12 cellular contexts compared by ENCODE assay signal in genomic region chr2:85446296-85447221, GRCh38. TPM values are rescaled to one million over a fixed set of nuclear protein-coding genes. Genes with fewer than 3 reads are reported as not detected.
DNase-seq lines count a peak whose midpoint lies in the region; ATAC-seq, FAIRE-seq and TF ChIP-seq lines count a peak whose summit lies in the region.
"Had no signal": no experiment of that assay in that cellular context is flagged by ENCODE, and none has a peak within 500 bp of the region (broad histone marks: within the 10 kb centered on the region; RNA-seq: fewer than 3 reads in every experiment).

No MANE protein-coding gene starts in this region.

- intact Hi-C loops in kidney (cut with DNase I): no loop called here

- H3K4me3 ChIP-seq in HL-60 (replicated peaks; ENCODE audit: insufficient read depth, low read length) (no peak overlapping the region), stomach smooth muscle (ENCODE audit: low read length in 2 of 2) (no peak overlapping the region), kidney (ENCODE audit: low read length in 2 of 2) (no peak overlapping the region)
- H3K4me3 ChIP-seq: lower lobe of right lung, smooth muscle cell had no signal

- ATAC-seq in HG03175 (IDR thresholded peaks at IDR 0.05; ENCODE audit: unreplicated experiment) (no peak), HG03039 (IDR thresholded peaks at IDR 0.05; ENCODE audit: unreplicated experiment) (no peak)

- TF ChIP-seq CTCF in HL-60 (IDR thresholded peaks at IDR 0.05; ENCODE audit: insufficient read depth, low read length) (no peak), kidney (IDR thresholded peaks at IDR 0.05; ENCODE audit: borderline replicate concordance, extremely low read depth, insufficient read depth) (no peak)

- H3K9ac ChIP-seq in stomach smooth muscle (ENCODE audit: low read length in 2 of 2): peak overlapping the region; percentile 13 to 58
- H3K9ac ChIP-seq in kidney (ENCODE audit: low read length in 2 of 2): no peak overlapping the region

- peak overlapping the region; percentile 22; the same call in 1 of the 2 replicates for H3K27ac ChIP-seq in HL-60 (replicated peaks)
- peak overlapping the region; percentile 88 for H3K27ac ChIP-seq in angular gyrus (ENCODE audit: low read depth, low read length)
- H3K27ac ChIP-seq in stomach smooth muscle (ENCODE audit: low read length): peak overlapping the region; percentile 73
- no peak overlapping the region for H3K27ac ChIP-seq in kidney (ENCODE audit: low read depth in 2 of 2, low read length in 2 of 2)

- DNase-seq in HL-60 (ENCODE audit: low read depth in 1 of 2, low spot score in 1 of 2): no peak
- DNase-seq in iPS-NIHi7 (ENCODE audit: extremely low spot score): peak; percentile 10
- DNase-seq in kidney: no peak
- DNase-seq: activated CD4-positive, CD25-positive, alpha-beta regulatory T cell treated with anti-CD3 and anti-CD28 coated beads, Interleukin-2, amount 50 U/mL, for 72 hours; activated naive CD8-positive, alpha-beta T cell treated with anti-CD3 and anti-CD28 coated beads for 36 hours; lower lobe of right lung; NCI-H1105 treated with DMSO at 0.1 percent for 48 hours had no signal

- H3K4me1 ChIP-seq in stomach smooth muscle (ENCODE audit: control insufficient read depth, insufficient read depth, low read length): peaks cover 10% of the 10 kb centered on the region
- no peaks in the 10 kb centered on the region for H3K4me1 ChIP-seq in kidney (ENCODE audit: control insufficient read depth in 1 of 2, insufficient read depth in 1 of 2, low read depth in 1 of 2, low read length in 2 of 2)
- H3K4me1 ChIP-seq: lower lobe of right lung had no signal

- FAIRE-seq in kidney (lab: Jason Lieb, UNC): no peak

- H3K27me3 ChIP-seq in HL-60 (ENCODE audit: insufficient read depth, poor library complexity, severe bottlenecking): no peaks in the 10 kb centered on the region
- no peaks in the 10 kb centered on the region for H3K27me3 ChIP-seq in stomach smooth muscle (ENCODE audit: control insufficient read depth in 1 of 2, insufficient read depth in 2 of 2, low read length in 2 of 2)

- no peaks in the 10 kb centered on the region for H3K36me3 ChIP-seq in stomach smooth muscle (ENCODE audit: control insufficient read depth in 2 of 2, insufficient read depth in 2 of 2, low read length in 2 of 2)
- H3K36me3 ChIP-seq in kidney (ENCODE audit: control insufficient read depth in 1 of 2, insufficient read depth in 2 of 2, low read length in 2 of 2): no peaks in the 10 kb centered on the region
- H3K36me3 ChIP-seq: lower lobe of right lung had no signal

- no peaks in the 10 kb centered on the region for H3K9me3 ChIP-seq in stomach smooth muscle (ENCODE audit: control insufficient read depth in 2 of 2, low read length in 2 of 2)
- H3K9me3 ChIP-seq in kidney (ENCODE audit: control insufficient read depth in 1 of 2, low read length in 2 of 2): no peaks in the 10 kb centered on the region
- H3K9me3 ChIP-seq: lower lobe of right lung had no signal

RNA-seq across cellular contexts. Expression of gene SH2D6, which starts 28.0 kb away (rescaled TPM):
- 0.98 TPM for total RNA-seq in kidney
- 3.2 TPM for polyA plus RNA-seq in kidney (ENCODE audit: insufficient read depth, low read depth, low replicate concordance)
- total RNA-seq: smooth muscle cell had no signal
- polyA plus RNA-seq: smooth muscle cell had no signal

RNA-seq across cellular contexts. Expression of gene CAPG, which starts 36.4 kb away (rescaled TPM):
- total RNA-seq in kidney: 377 TPM
- polyA plus RNA-seq in kidney (ENCODE audit: insufficient read depth, low read depth, low replicate concordance): 361 TPM

Comparison
In these comparisons a context has a peak if more than half of its experiments do, and no peak if none do; other contexts are left out.
1. H3K27ac ChIP-seq: peak in HL-60 (single experiment), angular gyrus (single experiment) and stomach smooth muscle (single experiment); none in kidney (0 of 2).
2. H3K9ac ChIP-seq: peak in stomach smooth muscle (2 of 2); none in kidney (0 of 2).